In genomic region chrX:134679226-134679625, GRCh38 we compare ENCODE assay signal across 36 cellular contexts. TPM values are rescaled to one million over a fixed set of nuclear protein-coding genes. Genes with fewer than 3 reads are reported as not detected.
DNase-seq lines count a peak whose midpoint lies in the region.
"Had no signal": no experiment of that assay in that cellular context is flagged by ENCODE, and none has a peak within 500 bp of the region (broad histone marks: within the 10 kb centered on the region; RNA-seq: fewer than 3 reads in every experiment).

No MANE protein-coding gene starts in this region.

- no peaks in the 10 kb centered on the region for H3K27me3 ChIP-seq in adipocyte (replicated peaks; ENCODE audit: control insufficient read depth, insufficient read depth, low read length)
- H3K27me3 ChIP-seq: sigmoid colon, SJCRH30 had no signal

- H3K4me1 Mint-ChIP-seq in activated T-helper 2 cell treated with anti-CD3 and anti-CD28 coated beads, Interferon-gamma antibody, Interleukin-2, Interleukin-4, amounts not matched to agents 10 μg/mL and 5 μg/mL and 100 μg/mL, durations not matched to agents 14 hours and 24 hours and 36 hours (ENCODE audit: low read depth): no peaks in the 10 kb centered on the region
- H3K4me1 Mint-ChIP-seq: activated T-helper 17 cell treated with anti-CD3 and anti-CD28 coated beads, Interleukin-2, amount 50 U/mL, for 72 hours; naive thymus-derived CD8-positive, alpha-beta T cell; stimulated activated effector memory CD8-positive, alpha-beta T cell treated with anti-CD3 and anti-CD28 coated beads, Interleukin-12 subunit alpha, Interleukin-12 subunit beta, amount 100 ng/mL, for 72 hours had no signal

- H3K9ac ChIP-seq in adipocyte (ENCODE audit: low read length): no peak overlapping the region
- H3K9ac ChIP-seq: BLaER1 had no signal

- H3K4me1 ChIP-seq in adipocyte (ENCODE audit: control insufficient read depth, insufficient read depth, low read length): peaks cover 21% of the 10 kb centered on the region
- H3K4me1 ChIP-seq: BLaER1, breast epithelium, lower lobe of right lung, psoas muscle, sigmoid colon, SJCRH30 had no signal

- H3K9me3 Mint-ChIP-seq in activated T-helper 2 cell treated with anti-CD3 and anti-CD28 coated beads, Interferon-gamma antibody, Interleukin-2, Interleukin-4, amounts not matched to agents 10 μg/mL and 5 μg/mL and 100 μg/mL, durations not matched to agents 14 hours and 24 hours and 36 hours: no peaks in the 10 kb centered on the region
- H3K9me3 Mint-ChIP-seq: activated T-helper 17 cell treated with anti-CD3 and anti-CD28 coated beads, Interleukin-2, amount 50 U/mL, for 72 hours; naive thymus-derived CD8-positive, alpha-beta T cell; stimulated activated effector memory CD8-positive, alpha-beta T cell treated with anti-CD3 and anti-CD28 coated beads, Interleukin-12 subunit alpha, Interleukin-12 subunit beta, amount 100 ng/mL, for 72 hours had no signal

- no peaks in the 10 kb centered on the region for H3K36me3 ChIP-seq in adipocyte (ENCODE audit: control insufficient read depth, insufficient read depth, low read length, severe bottlenecking)
- H3K36me3 ChIP-seq: BLaER1, breast epithelium, lower lobe of right lung, sigmoid colon, SJCRH30, WERI-Rb-1 had no signal

- H3K4me3 Mint-ChIP-seq in activated T-helper 2 cell treated with anti-CD3 and anti-CD28 coated beads, Interferon-gamma antibody, Interleukin-2, Interleukin-4, amounts not matched to agents 10 μg/mL and 5 μg/mL and 100 μg/mL, durations not matched to agents 14 hours and 24 hours and 36 hours (ENCODE audit: low read depth): no peak overlapping the region
- H3K4me3 Mint-ChIP-seq: activated T-helper 17 cell treated with anti-CD3 and anti-CD28 coated beads, Interleukin-2, amount 50 U/mL, for 72 hours; naive thymus-derived CD8-positive, alpha-beta T cell; stimulated activated effector memory CD8-positive, alpha-beta T cell treated with anti-CD3 and anti-CD28 coated beads, Interleukin-12 subunit alpha, Interleukin-12 subunit beta, amount 100 ng/mL, for 72 hours had no signal

- H3K27me3 Mint-ChIP-seq in activated T-helper 2 cell treated with anti-CD3 and anti-CD28 coated beads, Interferon-gamma antibody, Interleukin-2, Interleukin-4, amounts not matched to agents 10 μg/mL and 5 μg/mL and 100 μg/mL, durations not matched to agents 14 hours and 24 hours and 36 hours (ENCODE audit: low read depth): no peaks in the 10 kb centered on the region

- peak; percentile 63 for DNase-seq in EH (ENCODE audit: low read depth)
- peak; percentile 34 for DNase-seq in HCEC 1CT
- DNase-seq in adipocyte (ENCODE audit: low read depth): peak; percentile 72
- peak; percentile 31 for DNase-seq in fibroblast of the conjunctiva (ENCODE audit: low read depth)
- no peak for DNase-seq in activated T-helper 2 cell treated with anti-CD3 and anti-CD28 coated beads, Interferon-gamma antibody, Interleukin-2, Interleukin-4, amounts not matched to agents 10 μg/mL and 5 μg/mL and 100 μg/mL, durations not matched to agents 14 hours and 24 hours and 36 hours (ENCODE audit: low spot score)
- DNase-seq in SIG-M5 (lab: John Stamatoyannopoulos, UW): no peak
- DNase-seq in AG08396 (ENCODE audit: low spot score): no peak
- DNase-seq in posterior cingulate gyrus: no peak
- DNase-seq: activated CD4-positive, alpha-beta T cell treated with anti-CD3 and anti-CD28 coated beads for 48 hours; activated naive CD4-positive, alpha-beta T cell treated with anti-CD3 and anti-CD28 coated beads, Interleukin-2, amount 50 U/mL, for 16 hours; amygdala; DMS 273 treated with DMSO at 0.1 percent for 48 hours; effector CD8-positive, alpha-beta T cell; GOT3; KG1; lower lobe of right lung; MM.1S; naive thymus-derived CD8-positive, alpha-beta T cell; NCI-H1417 treated with DMSO at 0.1 percent for 48 hours; NCI-H2081 treated with DMSO at 0.1 percent for 48 hours; NCI-H2227 treated with DMSO at 0.1 percent for 48 hours; nucleus accumbens; psoas muscle; sigmoid colon; SJCRH30; stimulated activated CD4-positive, alpha-beta T cell treated with anti-CD3 and anti-CD28 coated beads, Interleukin-4, amount 100 ng/mL, for 4 hours; T1000; trophoblast cell; WERI-Rb-1 had no signal

- no peak overlapping the region for H3K27ac Mint-ChIP-seq in activated T-helper 2 cell treated with anti-CD3 and anti-CD28 coated beads, Interferon-gamma antibody, Interleukin-2, Interleukin-4, amounts not matched to agents 10 μg/mL and 5 μg/mL and 100 μg/mL, durations not matched to agents 14 hours and 24 hours and 36 hours
- H3K27ac Mint-ChIP-seq: activated T-helper 17 cell treated with anti-CD3 and anti-CD28 coated beads, Interleukin-2, amount 50 U/mL, for 72 hours; naive thymus-derived CD8-positive, alpha-beta T cell; stimulated activated effector memory CD8-positive, alpha-beta T cell treated with anti-CD3 and anti-CD28 coated beads, Interleukin-12 subunit alpha, Interleukin-12 subunit beta, amount 100 ng/mL, for 72 hours had no signal

- H3K36me3 Mint-ChIP-seq in activated T-helper 2 cell treated with anti-CD3 and anti-CD28 coated beads, Interferon-gamma antibody, Interleukin-2, Interleukin-4, amounts not matched to agents 10 μg/mL and 5 μg/mL and 100 μg/mL, durations not matched to agents 14 hours and 24 hours and 36 hours (ENCODE audit: low read depth): no peaks in the 10 kb centered on the region
- H3K36me3 Mint-ChIP-seq: naive thymus-derived CD8-positive, alpha-beta T cell; stimulated activated effector memory CD8-positive, alpha-beta T cell treated with anti-CD3 and anti-CD28 coated beads, Interleukin-12 subunit alpha, Interleukin-12 subunit beta, amount 100 ng/mL, for 72 hours had no signal

- no peaks in the 10 kb centered on the region for H3K9me3 ChIP-seq in adipocyte (ENCODE audit: control insufficient read depth, low read length)
- H3K9me3 ChIP-seq: BLaER1, breast epithelium, lower lobe of right lung, psoas muscle, sigmoid colon, SJCRH30 had no signal

- no peak overlapping the region for H3K4me3 ChIP-seq in adipocyte (ENCODE audit: low read length)
- H3K4me3 ChIP-seq: BLaER1, breast epithelium, lower lobe of right lung, psoas muscle, sigmoid colon, SJCRH30 had no signal

- intact Hi-C loops in activated T-helper 2 cell treated with anti-CD3 and anti-CD28 coated beads, Interferon-gamma antibody, Interleukin-2, Interleukin-4, amounts not matched to agents 10 μg/mL and 5 μg/mL and 100 μg/mL, durations not matched to agents 14 hours and 24 hours and 36 hours (cut with micrococcal nuclease): no loop called here
- intact Hi-C loops in posterior cingulate gyrus (cut with DNase I): no loop called here

RNA-seq across cellular contexts. Expression of gene PLAC1, which starts 21.0 kb away (rescaled TPM):
- total RNA-seq in activated T-helper 2 cell treated with anti-CD3 and anti-CD28 coated beads, Interferon-gamma antibody, Interleukin-2, Interleukin-4, amounts not matched to agents 10 μg/mL and 5 μg/mL and 100 μg/mL, durations not matched to agents 14 hours and 24 hours and 36 hours: not detected in 2 replicates
- total RNA-seq: breast epithelium; frontal cortex; lower lobe of right lung; mononuclear cell; naive thymus-derived CD8-positive, alpha-beta T cell; subcutaneous adipose tissue had no signal

Comparison
In these comparisons a context has a peak if more than half of its experiments do, and no peak if none do; other contexts are left out.
1. DNase-seq: peak in EH (single experiment), HCEC 1CT (single experiment), adipocyte (single experiment) and fibroblast of the conjunctiva (single experiment); none in activated T-helper 2 cell treated with anti-CD3 and anti-CD28 coated beads, Interferon-gamma antibody, Interleukin-2, Interleukin-4, amounts not matched to agents 10 μg/mL and 5 μg/mL and 100 μg/mL, durations not matched to agents 14 hours and 24 hours and 36 hours (single experiment), SIG-M5 (single experiment), AG08396 (single experiment) and posterior cingulate gyrus (0 of 10).